ENCODE assay signal across 11 cellular contexts in the genomic region with DNA sequence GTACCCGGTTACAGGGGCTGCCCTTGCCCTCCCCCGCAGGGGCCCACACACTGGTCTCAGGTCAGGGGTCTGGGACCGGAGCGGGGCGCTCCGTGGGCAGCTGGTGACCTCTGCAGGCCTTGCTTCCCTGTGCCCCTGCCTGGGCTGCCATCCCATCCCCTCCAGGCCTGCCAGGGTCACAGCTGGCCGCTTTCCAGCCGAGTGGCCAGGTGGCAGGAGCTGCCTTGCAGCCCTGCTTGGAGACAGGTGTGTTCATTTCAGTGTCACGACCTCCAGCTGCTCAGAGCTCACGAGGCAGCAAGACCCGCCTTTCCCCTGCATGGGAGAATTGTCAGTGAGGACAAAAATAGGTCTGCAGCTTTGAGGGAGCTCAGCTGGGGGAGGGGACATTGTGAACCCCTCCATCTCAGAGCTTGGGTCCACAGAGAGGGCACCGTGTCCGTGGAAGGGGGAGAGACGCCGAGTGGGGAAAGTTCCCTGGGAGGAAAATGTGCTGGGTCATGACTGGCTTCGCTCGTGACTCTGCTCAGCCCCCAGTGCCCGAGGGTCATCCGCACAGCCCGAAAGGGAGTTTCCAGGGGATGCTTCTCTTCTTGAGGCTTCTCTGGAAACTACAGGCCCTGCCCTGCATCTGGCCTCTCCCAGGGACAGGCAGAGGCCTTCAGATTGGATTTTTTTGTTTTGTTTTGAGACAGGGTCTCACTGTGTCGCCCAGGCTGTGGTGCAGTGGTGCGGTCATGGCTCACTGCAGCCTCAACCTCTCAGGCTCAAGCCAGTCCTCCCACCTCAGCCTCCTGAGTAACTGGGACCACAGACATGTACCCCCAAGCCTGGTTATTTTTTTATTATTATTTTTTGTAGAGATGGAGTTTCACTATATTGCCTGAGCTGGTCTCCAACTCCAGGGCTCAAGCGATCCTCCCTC. TPM values are rescaled to one million over a fixed set of nuclear protein-coding genes. Genes with fewer than 3 reads are reported as not detected.
A peak's percentile ranks its signal among the peaks of the same experiment; 100 is the strongest.
DNase-seq lines count a peak whose midpoint lies in the region; ATAC-seq and TF ChIP-seq lines count a peak whose summit lies in the region.
"Had no signal": no experiment of that assay in that cellular context is flagged by ENCODE, and none has a peak within 500 bp of the region (broad histone marks: within the 10 kb centered on the region; RNA-seq: fewer than 3 reads in every experiment).

No MANE protein-coding gene starts in this region.

- H3K36me3 ChIP-seq in cardiac muscle cell, result no peaks in the 10 kb centered on the region
- no peaks in the 10 kb centered on the region for H3K36me3 ChIP-seq in right lobe of liver

- intact Hi-C loops in cardiac septum (cut with DNase I), result no loop called here
- intact Hi-C loops in right lobe of liver (cut with DNase I), result no loop called here

- peak overlapping the region; percentile 83 for H3K27ac Mint-ChIP-seq in type B pancreatic cell
- H3K27ac Mint-ChIP-seq in activated CD4-positive, alpha-beta T cell treated with anti-CD3 and anti-CD28 coated beads, Interleukin-2, amount 10 ng/mL, durations not matched to agents 7 days and 5 days, result no peak overlapping the region

- DNase-seq in cardiac muscle cell (ENCODE audit: low read depth in 1 of 2, low spot score in 1 of 2), result no peak
- no peak for DNase-seq in cardiac septum (ENCODE audit: low spot score)
- DNase-seq in NCI-H748 treated with DMSO at 0.1 percent for 48 hours (lab: John Stamatoyannopoulos, UW), result peak; percentile 2
- no peak for DNase-seq in right lobe of liver
- no peak for DNase-seq in type B pancreatic cell (ENCODE audit: extremely low spot score, unreplicated experiment)
- no peak for DNase-seq in NCI-H226
- no peak for DNase-seq in activated CD4-positive, alpha-beta T cell treated with anti-CD3 and anti-CD28 coated beads, Interleukin-2, amount 10 ng/mL, durations not matched to agents 7 days and 5 days
- no peak for DNase-seq in NCI-H187 (lab: John Stamatoyannopoulos, UW)
- DNase-seq: activated gamma-delta T cell treated with Interleukin-2 at 50 U/mL for 16 hours, small intestine had no signal

- POLR2A ChIA-PET in activated CD4-positive, alpha-beta T cell treated with anti-CD3 and anti-CD28 coated beads, Interleukin-2, amount 10 ng/mL, durations not matched to agents 7 days and 5 days (lab: Charles Lee), result no interaction called here

- TF ChIP-seq POLR2A in right lobe of liver (IDR thresholded peaks at IDR 0.05), result no peak

- H3K4me1 Mint-ChIP-seq in type B pancreatic cell (ENCODE audit: unreplicated experiment), result peaks cover 54% of the 10 kb centered on the region
- peaks cover 3% of the 10 kb centered on the region for H3K4me1 Mint-ChIP-seq in activated CD4-positive, alpha-beta T cell treated with anti-CD3 and anti-CD28 coated beads, Interleukin-2, amount 10 ng/mL, durations not matched to agents 7 days and 5 days

- H3K27me3 ChIP-seq in cardiac muscle cell (no peaks in the 10 kb centered on the region), right lobe of liver (no peaks in the 10 kb centered on the region)

- no peaks in the 10 kb centered on the region for H3K36me3 Mint-ChIP-seq in type B pancreatic cell
- H3K36me3 Mint-ChIP-seq in activated CD4-positive, alpha-beta T cell treated with anti-CD3 and anti-CD28 coated beads, Interleukin-2, amount 10 ng/mL, durations not matched to agents 7 days and 5 days (ENCODE audit: low read depth), result no peaks in the 10 kb centered on the region

- 84% methylated on average over 2 of the region's 23 CpGs for WGBS in right lobe of liver (ENCODE audit: insufficient coverage, low coverage, low lambda C conversion rate, missing lambda C conversion rate)

- no peak overlapping the region for H3K4me3 Mint-ChIP-seq in type B pancreatic cell
- H3K4me3 Mint-ChIP-seq in activated CD4-positive, alpha-beta T cell treated with anti-CD3 and anti-CD28 coated beads, Interleukin-2, amount 10 ng/mL, durations not matched to agents 7 days and 5 days, result no peak overlapping the region

- peak in 3 of 4 donors; percentile 14 to 23 (median 17) for ATAC-seq in right lobe of liver

- H3K4me1 ChIP-seq in cardiac muscle cell (ENCODE audit: low read depth) (peaks cover 74% of the 10 kb centered on the region), right lobe of liver (no peaks in the 10 kb centered on the region)

- H3K9me3 ChIP-seq in cardiac muscle cell (ENCODE audit: low read depth), result no peaks in the 10 kb centered on the region
- no peaks in the 10 kb centered on the region for H3K9me3 ChIP-seq in right lobe of liver

- no peaks in the 10 kb centered on the region for H3K9me3 Mint-ChIP-seq in type B pancreatic cell
- H3K9me3 Mint-ChIP-seq in activated CD4-positive, alpha-beta T cell treated with anti-CD3 and anti-CD28 coated beads, Interleukin-2, amount 10 ng/mL, durations not matched to agents 7 days and 5 days, result no peaks in the 10 kb centered on the region

- H3K4me3 ChIP-seq in cardiac muscle cell (no peak overlapping the region), right lobe of liver (no peak overlapping the region)
- H3K4me3 ChIP-seq: coronary artery had no signal

- H3K27me3 Mint-ChIP-seq in type B pancreatic cell, result no peaks in the 10 kb centered on the region
- peaks cover 4% of the 10 kb centered on the region for H3K27me3 Mint-ChIP-seq in activated CD4-positive, alpha-beta T cell treated with anti-CD3 and anti-CD28 coated beads, Interleukin-2, amount 10 ng/mL, durations not matched to agents 7 days and 5 days

- peak overlapping the region; percentile 82 for H3K27ac ChIP-seq in cardiac muscle cell
- H3K27ac ChIP-seq in right lobe of liver, result no peak overlapping the region
- H3K27ac ChIP-seq: coronary artery had no signal

- TF ChIP-seq CTCF in cardiac muscle cell (IDR thresholded peaks at IDR 0.05; ENCODE audit: low read depth, low read length) (no peak), right lobe of liver (IDR thresholded peaks at IDR 0.05) (no peak), type B pancreatic cell (conservative IDR thresholded peaks at IDR 0.05) (no peak)

- CTCF ChIA-PET in activated CD4-positive, alpha-beta T cell treated with anti-CD3 and anti-CD28 coated beads, Interleukin-2, amount 10 ng/mL, durations not matched to agents 7 days and 5 days (lab: Charles Lee), result interaction anchor here (1.1 to 1.6 kb wide), 2 partner anchors 50 to 183 kb away, joined by 3 read pairs; no protein-coding TSS in a partner anchor

RNA-seq across cellular contexts. Expression of a gene that starts 10.0 kb away (rescaled TPM):
- 89.4 and 174 TPM in 2 replicates for total RNA-seq in cardiac muscle cell
- 48.8 and 64.9 TPM in 2 replicates for polyA plus RNA-seq in cardiac muscle cell
- 56.4 TPM for total RNA-seq in cardiac septum
- total RNA-seq in right lobe of liver, result 10 to 100 TPM; 30.0 to 48.0 (median 38.8) TPM
- 101 and 112 TPM in 2 replicates for total RNA-seq in type B pancreatic cell (ENCODE audit: low replicate concordance)
- total RNA-seq in activated CD4-positive, alpha-beta T cell treated with anti-CD3 and anti-CD28 coated beads, Interleukin-2, amount 10 ng/mL, durations not matched to agents 7 days and 5 days, result 10 to 100 TPM; 25.7 to 27.3 TPM
